1 cellular context compared by ENCODE assay signal in the genomic region with DNA sequence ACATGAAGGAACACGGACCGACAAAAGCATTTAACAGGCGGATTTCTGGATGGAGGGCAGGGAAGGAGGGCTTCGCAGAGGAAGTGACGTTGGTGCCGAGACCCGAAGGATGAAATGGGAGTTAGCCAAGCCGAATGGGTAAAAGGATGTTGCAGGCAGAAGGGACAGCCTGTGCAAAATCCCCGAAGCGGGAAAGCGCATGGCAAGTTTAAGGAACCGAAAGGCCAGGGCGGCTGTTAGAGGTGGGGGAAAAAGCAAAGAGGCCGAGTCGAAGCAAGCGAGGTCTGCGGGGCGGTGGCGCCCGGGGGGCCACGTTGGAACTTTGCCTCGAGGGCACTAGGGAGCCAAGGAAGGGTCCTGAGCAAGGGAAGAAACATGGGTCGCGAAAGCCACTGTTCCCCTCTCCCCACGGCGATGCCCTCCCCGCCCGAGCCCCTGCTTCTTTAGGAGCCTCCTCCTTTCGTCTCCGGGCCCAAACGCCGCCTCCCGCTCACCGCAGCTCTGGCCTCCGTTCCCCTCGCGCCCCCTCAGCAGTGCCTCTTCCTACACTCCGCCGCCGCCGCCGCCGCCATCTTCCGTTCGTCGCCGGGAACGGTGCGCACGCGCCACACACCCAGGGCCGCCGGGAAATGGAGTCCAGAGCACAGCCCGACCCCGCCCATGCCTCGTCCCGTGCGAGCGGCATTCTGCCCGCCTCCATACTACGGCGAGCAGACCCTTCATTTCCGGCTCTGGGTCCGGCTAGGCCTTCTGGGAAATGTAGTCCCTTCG.
A peak's percentile ranks its signal among the peaks of the same experiment; 100 is the strongest.
TF ChIP-seq lines count a peak whose summit lies in the region.

Gene SYMPK, minus strand, starts transcription at position 584 of the 771 bp plus-strand sequence. CDS start 8,652 bp downstream, outside the sequence.

TF ChIP-seq in HepG2, 621 proteins besides CTCF, POLR2A, EP300 and RAD21 (continued from another document and continues in another):
- TF ChIP-seq TFDP1 (CRISPR knock-in tag; IDR thresholded peaks at IDR 0.05; ENCODE audit: borderline replicate concordance), result peak; percentile 57; the same call in 1 of the 2 replicates
- no peak for TF ChIP-seq NCOR1 (IDR thresholded peaks at IDR 0.05; ENCODE audit: borderline replicate concordance, low read length)
- no peak; the same call in 1 of the 2 replicates for TF ChIP-seq ZMYM3 (CRISPR knock-in tag; IDR thresholded peaks at IDR 0.05)
- no peak for TF ChIP-seq ZMYM2 (CRISPR knock-in tag; IDR thresholded peaks at IDR 0.05)
- TF ChIP-seq MEF2D (CRISPR knock-in tag; IDR thresholded peaks at IDR 0.05), result peak; percentile 52; the same call in 1 of the 2 replicates
- TF ChIP-seq GATAD2A (CRISPR knock-in tag; IDR thresholded peaks at IDR 0.05), result peak; percentile 53; the same call in 1 of the 2 replicates
- no peak for TF ChIP-seq RNF219 (CRISPR knock-in tag; IDR thresholded peaks at IDR 0.05)
- peak; percentile 90 for TF ChIP-seq ZSCAN31 (CRISPR knock-in tag; IDR thresholded peaks at IDR 0.05; ENCODE audit: low read depth)
- peak; percentile 97 for TF ChIP-seq IRF2 (CRISPR knock-in tag; IDR thresholded peaks at IDR 0.05)
- TF ChIP-seq ZNF350 (CRISPR knock-in tag; IDR thresholded peaks at IDR 0.05; ENCODE audit: borderline replicate concordance, low read depth), result peak; percentile 75
- TF ChIP-seq, protein P1, sequence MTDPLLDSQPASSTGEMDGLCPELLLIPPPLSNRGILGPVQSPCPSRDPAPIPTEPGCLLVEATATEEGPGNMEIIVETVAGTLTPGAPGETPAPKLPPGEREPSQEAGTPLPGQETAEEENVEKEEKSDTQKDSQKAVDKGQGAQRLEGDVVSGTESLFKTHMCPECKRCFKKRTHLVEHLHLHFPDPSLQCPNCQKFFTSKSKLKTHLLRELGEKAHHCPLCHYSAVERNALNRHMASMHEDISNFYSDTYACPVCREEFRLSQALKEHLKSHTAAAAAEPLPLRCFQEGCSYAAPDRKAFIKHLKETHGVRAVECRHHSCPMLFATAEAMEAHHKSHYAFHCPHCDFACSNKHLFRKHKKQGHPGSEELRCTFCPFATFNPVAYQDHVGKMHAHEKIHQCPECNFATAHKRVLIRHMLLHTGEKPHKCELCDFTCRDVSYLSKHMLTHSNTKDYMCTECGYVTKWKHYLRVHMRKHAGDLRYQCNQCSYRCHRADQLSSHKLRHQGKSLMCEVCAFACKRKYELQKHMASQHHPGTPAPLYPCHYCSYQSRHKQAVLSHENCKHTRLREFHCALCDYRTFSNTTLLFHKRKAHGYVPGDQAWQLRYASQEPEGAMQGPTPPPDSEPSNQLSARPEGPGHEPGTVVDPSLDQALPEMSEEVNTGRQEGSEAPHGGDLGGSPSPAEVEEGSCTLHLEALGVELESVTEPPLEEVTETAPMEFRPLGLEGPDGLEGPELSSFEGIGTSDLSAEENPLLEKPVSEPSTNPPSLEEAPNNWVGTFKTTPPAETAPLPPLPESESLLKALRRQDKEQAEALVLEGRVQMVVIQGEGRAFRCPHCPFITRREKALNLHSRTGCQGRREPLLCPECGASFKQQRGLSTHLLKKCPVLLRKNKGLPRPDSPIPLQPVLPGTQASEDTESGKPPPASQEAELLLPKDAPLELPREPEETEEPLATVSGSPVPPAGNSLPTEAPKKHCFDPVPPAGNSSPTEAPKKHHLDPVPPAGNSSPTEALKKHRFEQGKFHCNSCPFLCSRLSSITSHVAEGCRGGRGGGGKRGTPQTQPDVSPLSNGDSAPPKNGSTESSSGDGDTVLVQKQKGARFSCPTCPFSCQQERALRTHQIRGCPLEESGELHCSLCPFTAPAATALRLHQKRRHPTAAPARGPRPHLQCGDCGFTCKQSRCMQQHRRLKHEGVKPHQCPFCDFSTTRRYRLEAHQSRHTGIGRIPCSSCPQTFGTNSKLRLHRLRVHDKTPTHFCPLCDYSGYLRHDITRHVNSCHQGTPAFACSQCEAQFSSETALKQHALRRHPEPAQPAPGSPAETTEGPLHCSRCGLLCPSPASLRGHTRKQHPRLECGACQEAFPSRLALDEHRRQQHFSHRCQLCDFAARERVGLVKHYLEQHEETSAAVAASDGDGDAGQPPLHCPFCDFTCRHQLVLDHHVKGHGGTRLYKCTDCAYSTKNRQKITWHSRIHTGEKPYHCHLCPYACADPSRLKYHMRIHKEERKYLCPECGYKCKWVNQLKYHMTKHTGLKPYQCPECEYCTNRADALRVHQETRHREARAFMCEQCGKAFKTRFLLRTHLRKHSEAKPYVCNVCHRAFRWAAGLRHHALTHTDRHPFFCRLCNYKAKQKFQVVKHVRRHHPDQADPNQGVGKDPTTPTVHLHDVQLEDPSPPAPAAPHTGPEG (CRISPR knock-in tag; IDR thresholded peaks at IDR 0.05), result no peak
- TF ChIP-seq MAFK (conservative IDR thresholded peaks at IDR 0.05 in 1 of 2, IDR thresholded peaks at IDR 0.05 in 1 of 2; ENCODE audit: low read length in 2 of 2), result no peak
- TF ChIP-seq ZNF331 (CRISPR knock-in tag; IDR thresholded peaks at IDR 0.05), result peak; percentile 45
- TF ChIP-seq, protein P2, sequence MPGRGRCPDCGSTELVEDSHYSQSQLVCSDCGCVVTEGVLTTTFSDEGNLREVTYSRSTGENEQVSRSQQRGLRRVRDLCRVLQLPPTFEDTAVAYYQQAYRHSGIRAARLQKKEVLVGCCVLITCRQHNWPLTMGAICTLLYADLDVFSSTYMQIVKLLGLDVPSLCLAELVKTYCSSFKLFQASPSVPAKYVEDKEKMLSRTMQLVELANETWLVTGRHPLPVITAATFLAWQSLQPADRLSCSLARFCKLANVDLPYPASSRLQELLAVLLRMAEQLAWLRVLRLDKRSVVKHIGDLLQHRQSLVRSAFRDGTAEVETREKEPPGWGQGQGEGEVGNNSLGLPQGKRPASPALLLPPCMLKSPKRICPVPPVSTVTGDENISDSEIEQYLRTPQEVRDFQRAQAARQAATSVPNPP (CRISPR knock-in tag; IDR thresholded peaks at IDR 0.05), result no peak
- no peak for TF ChIP-seq CHD4 (IDR thresholded peaks at IDR 0.05; ENCODE audit: borderline replicate concordance, low read length)
- no peak for TF ChIP-seq PAWR (CRISPR knock-in tag; IDR thresholded peaks at IDR 0.05; ENCODE audit: borderline replicate concordance)
- TF ChIP-seq ZNF34 (CRISPR knock-in tag; IDR thresholded peaks at IDR 0.05; ENCODE audit: borderline replicate concordance), result no peak
- TF ChIP-seq, protein P3, sequence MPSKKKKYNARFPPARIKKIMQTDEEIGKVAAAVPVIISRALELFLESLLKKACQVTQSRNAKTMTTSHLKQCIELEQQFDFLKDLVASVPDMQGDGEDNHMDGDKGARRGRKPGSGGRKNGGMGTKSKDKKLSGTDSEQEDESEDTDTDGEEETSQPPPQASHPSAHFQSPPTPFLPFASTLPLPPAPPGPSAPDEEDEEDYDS (CRISPR knock-in tag; IDR thresholded peaks at IDR 0.05), result peak; percentile 78
- TF ChIP-seq, protein P4, sequence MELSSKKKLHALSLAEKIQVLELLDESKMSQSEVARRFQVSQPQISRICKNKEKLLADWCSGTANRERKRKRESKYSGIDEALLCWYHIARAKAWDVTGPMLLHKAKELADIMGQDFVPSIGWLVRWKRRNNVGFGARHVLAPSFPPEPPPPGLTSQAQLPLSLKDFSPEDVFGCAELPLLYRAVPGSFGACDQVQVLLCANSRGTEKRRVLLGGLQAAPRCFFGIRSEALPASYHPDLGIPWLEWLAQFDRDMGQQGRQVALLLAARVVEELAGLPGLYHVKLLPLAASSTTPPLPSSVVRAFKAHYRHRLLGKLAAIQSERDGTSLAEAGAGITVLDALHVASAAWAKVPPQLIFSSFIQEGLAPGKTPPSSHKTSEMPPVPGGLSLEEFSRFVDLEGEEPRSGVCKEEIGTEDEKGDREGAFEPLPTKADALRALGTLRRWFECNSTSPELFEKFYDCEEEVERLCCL (CRISPR knock-in tag; IDR thresholded peaks at IDR 0.05; ENCODE audit: borderline replicate concordance), result no peak
- TF ChIP-seq ZNF382 (CRISPR knock-in tag; IDR thresholded peaks at IDR 0.05; ENCODE audit: borderline replicate concordance), result no peak
- 0 out of 2 replicates have a peak, but pooled peaks have one; percentile 26 for TF ChIP-seq ZNF329 (CRISPR knock-in tag; IDR thresholded peaks at IDR 0.05; ENCODE audit: low read depth)
- TF ChIP-seq HNF4A (CRISPR knock-in tag; IDR thresholded peaks at IDR 0.05), result no peak
- TF ChIP-seq ZXDC (CRISPR knock-in tag; IDR thresholded peaks at IDR 0.05), result no peak
- TF ChIP-seq ZNF557 (CRISPR knock-in tag; IDR thresholded peaks at IDR 0.05), result peak; percentile 49; the same call in 1 of the 2 replicates
- TF ChIP-seq, protein P5, sequence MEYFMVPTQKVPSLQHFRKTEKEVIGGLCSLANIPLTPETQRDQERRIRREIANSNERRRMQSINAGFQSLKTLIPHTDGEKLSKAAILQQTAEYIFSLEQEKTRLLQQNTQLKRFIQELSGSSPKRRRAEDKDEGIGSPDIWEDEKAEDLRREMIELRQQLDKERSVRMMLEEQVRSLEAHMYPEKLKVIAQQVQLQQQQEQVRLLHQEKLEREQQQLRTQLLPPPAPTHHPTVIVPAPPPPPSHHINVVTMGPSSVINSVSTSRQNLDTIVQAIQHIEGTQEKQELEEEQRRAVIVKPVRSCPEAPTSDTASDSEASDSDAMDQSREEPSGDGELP (IDR thresholded peaks at IDR 0.05; ENCODE audit: borderline replicate concordance, low read depth), result peak; percentile 51; the same call in 1 of the 2 replicates
- no peak for TF ChIP-seq ZNF263 (CRISPR knock-in tag; IDR thresholded peaks at IDR 0.05)
- TF ChIP-seq ZNF296 (CRISPR knock-in tag; conservative IDR thresholded peaks at IDR 0.05), result no peak
- TF ChIP-seq, protein P6, sequence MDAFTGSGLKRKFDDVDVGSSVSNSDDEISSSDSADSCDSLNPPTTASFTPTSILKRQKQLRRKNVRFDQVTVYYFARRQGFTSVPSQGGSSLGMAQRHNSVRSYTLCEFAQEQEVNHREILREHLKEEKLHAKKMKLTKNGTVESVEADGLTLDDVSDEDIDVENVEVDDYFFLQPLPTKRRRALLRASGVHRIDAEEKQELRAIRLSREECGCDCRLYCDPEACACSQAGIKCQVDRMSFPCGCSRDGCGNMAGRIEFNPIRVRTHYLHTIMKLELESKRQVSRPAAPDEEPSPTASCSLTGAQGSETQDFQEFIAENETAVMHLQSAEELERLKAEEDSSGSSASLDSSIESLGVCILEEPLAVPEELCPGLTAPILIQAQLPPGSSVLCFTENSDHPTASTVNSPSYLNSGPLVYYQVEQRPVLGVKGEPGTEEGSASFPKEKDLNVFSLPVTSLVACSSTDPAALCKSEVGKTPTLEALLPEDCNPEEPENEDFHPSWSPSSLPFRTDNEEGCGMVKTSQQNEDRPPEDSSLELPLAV (CRISPR knock-in tag; conservative IDR thresholded peaks at IDR 0.05; ENCODE audit: low read depth), result no peak
- TF ChIP-seq, protein P7, sequence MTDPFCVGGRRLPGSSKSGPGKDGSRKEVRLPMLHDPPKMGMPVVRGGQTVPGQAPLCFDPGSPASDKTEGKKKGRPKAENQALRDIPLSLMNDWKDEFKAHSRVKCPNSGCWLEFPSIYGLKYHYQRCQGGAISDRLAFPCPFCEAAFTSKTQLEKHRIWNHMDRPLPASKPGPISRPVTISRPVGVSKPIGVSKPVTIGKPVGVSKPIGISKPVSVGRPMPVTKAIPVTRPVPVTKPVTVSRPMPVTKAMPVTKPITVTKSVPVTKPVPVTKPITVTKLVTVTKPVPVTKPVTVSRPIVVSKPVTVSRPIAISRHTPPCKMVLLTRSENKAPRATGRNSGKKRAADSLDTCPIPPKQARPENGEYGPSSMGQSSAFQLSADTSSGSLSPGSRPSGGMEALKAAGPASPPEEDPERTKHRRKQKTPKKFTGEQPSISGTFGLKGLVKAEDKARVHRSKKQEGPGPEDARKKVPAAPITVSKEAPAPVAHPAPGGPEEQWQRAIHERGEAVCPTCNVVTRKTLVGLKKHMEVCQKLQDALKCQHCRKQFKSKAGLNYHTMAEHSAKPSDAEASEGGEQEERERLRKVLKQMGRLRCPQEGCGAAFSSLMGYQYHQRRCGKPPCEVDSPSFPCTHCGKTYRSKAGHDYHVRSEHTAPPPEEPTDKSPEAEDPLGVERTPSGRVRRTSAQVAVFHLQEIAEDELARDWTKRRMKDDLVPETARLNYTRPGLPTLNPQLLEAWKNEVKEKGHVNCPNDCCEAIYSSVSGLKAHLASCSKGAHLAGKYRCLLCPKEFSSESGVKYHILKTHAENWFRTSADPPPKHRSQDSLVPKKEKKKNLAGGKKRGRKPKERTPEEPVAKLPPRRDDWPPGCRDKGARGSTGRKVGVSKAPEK (CRISPR knock-in tag; IDR thresholded peaks at IDR 0.05; ENCODE audit: borderline replicate concordance), result no peak
